Comparison of ENCODE assay signal across 25 cellular contexts in the genomic region with DNA sequence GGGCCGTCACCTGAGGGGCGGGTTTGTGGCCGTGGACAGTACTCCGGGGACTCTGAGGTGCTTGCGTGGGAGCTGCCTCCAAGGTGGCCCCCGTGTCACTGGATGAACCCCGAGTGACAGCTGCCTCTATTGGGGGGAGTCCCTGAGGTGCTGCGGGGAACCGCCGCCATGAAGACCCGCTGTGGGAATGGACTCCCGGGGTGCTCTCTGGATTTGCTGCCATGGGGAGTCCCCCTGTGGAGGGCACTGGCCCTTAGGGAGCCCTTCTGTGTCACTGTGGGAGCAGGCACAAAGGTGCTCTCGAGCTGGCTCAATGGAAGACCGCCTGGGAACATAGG.
"Had no signal": no experiment of that assay in that cellular context is flagged by ENCODE, and none has a peak within 500 bp of the region (broad histone marks: within the 10 kb centered on the region; RNA-seq: fewer than 3 reads in every experiment).

No MANE protein-coding gene starts in this region.

- H3K4me3 ChIP-seq: body of pancreas, cardiac muscle cell, colonic mucosa, thoracic aorta, uterus had no signal

- H3K36me3 ChIP-seq: adrenal gland, cardiac muscle cell, colonic mucosa, heart right ventricle, pancreas, right atrium auricular region, spleen, thoracic aorta, uterus had no signal

- H3K27ac ChIP-seq: adrenal gland, body of pancreas, cardiac muscle cell, colonic mucosa, foreskin keratinocyte, heart right ventricle, pancreas, psoas muscle, right atrium auricular region, spleen, thoracic aorta, uterus had no signal

- ATAC-seq: activated CD8-positive, alpha-beta memory T cell treated with anti-CD3 and anti-CD28 coated beads, Interleukin-2, amount 10 ng/mL, durations not matched to agents 7 days and 5 days; activated CD8-positive, alpha-beta T cell treated with anti-CD3 and anti-CD28 coated beads, Interleukin-2, amount 10 ng/mL, durations not matched to agents 7 days and 5 days; effector memory CD8-positive, alpha-beta T cell had no signal

- DNase-seq: activated B cell treated with CpG ODN at 0.5 μM for 24 hours; activated CD8-positive, alpha-beta memory T cell treated with anti-CD3 and anti-CD28 coated beads, Interleukin-2, amount 10 ng/mL, durations not matched to agents 7 days and 5 days; activated CD8-positive, alpha-beta T cell treated with anti-CD3 and anti-CD28 coated beads, Interleukin-2, amount 10 ng/mL, durations not matched to agents 7 days and 5 days; activated effector memory CD4-positive, alpha-beta T cell treated with anti-CD3 and anti-CD28 coated beads, Interleukin-2, amount 50 U/mL, for 16 hours; activated naive CD4-positive, alpha-beta T cell treated with anti-CD3 and anti-CD28 coated beads for 36 hours; activated naive CD8-positive, alpha-beta T cell treated with anti-CD3 and anti-CD28 coated beads for 36 hours; activated T-cell treated with anti-CD3 and anti-CD28 coated beads for 4 hours; aorta; cerebellar nuclear complex; colonic mucosa; effector memory CD8-positive, alpha-beta T cell; naive B cell; psoas muscle; spleen; stimulated activated naive CD4-positive, alpha-beta T cell; T-helper 2 cell; uterus had no signal

- H3K27me3 ChIP-seq: colonic mucosa, right atrium auricular region, uterus had no signal

- H3K4me1 ChIP-seq: adrenal gland, colonic mucosa, foreskin keratinocyte, pancreas, psoas muscle, spleen had no signal

- H3K9me3 ChIP-seq: adrenal gland, colonic mucosa, pancreas, thoracic aorta, uterus had no signal
